11 cellular contexts compared by ENCODE assay signal in the genomic region with DNA sequence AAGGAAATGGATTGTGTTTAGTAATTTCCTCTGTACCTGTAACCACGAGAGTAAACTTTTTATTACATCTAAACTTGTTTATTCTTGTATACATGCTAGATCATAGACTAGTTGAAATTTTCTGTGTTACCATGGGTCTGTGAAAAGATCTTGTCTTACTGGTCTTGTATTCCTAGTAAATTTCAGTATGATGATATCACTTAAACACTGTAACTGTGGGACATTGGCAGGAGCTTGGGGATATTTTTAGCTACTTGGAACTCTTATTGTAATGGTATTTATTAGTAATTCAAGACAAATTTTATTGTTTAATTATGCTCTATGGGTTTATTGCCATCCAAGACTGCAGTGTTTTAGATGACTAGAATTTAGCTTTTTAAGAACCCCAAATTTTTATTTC. TPM values are rescaled to one million over a fixed set of nuclear protein-coding genes. Genes with fewer than 3 reads are reported as not detected.
DNase-seq lines count a peak whose midpoint lies in the region; ATAC-seq, FAIRE-seq and TF ChIP-seq lines count a peak whose summit lies in the region.
"Had no signal": no experiment of that assay in that cellular context is flagged by ENCODE, and none has a peak within 500 bp of the region (broad histone marks: within the 10 kb centered on the region; RNA-seq: fewer than 3 reads in every experiment).

No MANE protein-coding gene starts in this region.

- H3K27ac ChIP-seq in suprapubic skin (no peak overlapping the region), HepG2 (ENCODE audit: extremely low read length, insufficient read depth, low read length) (no peak overlapping the region)

- BruUV-seq in HepG2 (replicated peaks; lab: Mats Ljungman, UMichigan) = no TSS peak

- TF ChIP-seq CTCF in fibroblast of pulmonary artery (IDR thresholded peaks at IDR 0.05; ENCODE audit: low read length, missing control alignments) = no peak
- no peak for TF ChIP-seq CTCF in suprapubic skin (IDR thresholded peaks at IDR 0.05)
- TF ChIP-seq CTCF in HepG2 (CRISPR knock-in tag; IDR thresholded peaks at IDR 0.05) = no peak

- in situ Hi-C loops in HepG2 (cut with HindIII; ENCODE audit: extremely low pct_ligation_motif_present, low pct_unique_long_range_greater_than_20kb) = no loop called here

- H3K4me3 ChIP-seq in adipocyte (ENCODE audit: low read length) = peak overlapping the region; percentile 16
- no peak overlapping the region for H3K4me3 ChIP-seq in fibroblast of pulmonary artery (replicated peaks; ENCODE audit: low read depth, low read length)
- H3K4me3 ChIP-seq in suprapubic skin = no peak overlapping the region
- no peak overlapping the region for H3K4me3 ChIP-seq in HepG2 (replicated peaks in 1 of 3; ENCODE audit: insufficient read depth in 1 of 3, low read depth in 2 of 3, low read length in 3 of 3)

- no peaks in the 10 kb centered on the region for H3K36me3 ChIP-seq in adipocyte (ENCODE audit: control insufficient read depth, insufficient read depth, low read length, severe bottlenecking)
- H3K36me3 ChIP-seq in suprapubic skin = no peaks in the 10 kb centered on the region
- H3K36me3 ChIP-seq in HepG2 (replicated peaks in 1 of 2; ENCODE audit: control insufficient read depth in 1 of 2, insufficient read depth in 2 of 2, low read length in 2 of 2) = peaks cover 2 to 27% of the 10 kb centered on the region in 2 experiments

- WGBS in suprapubic skin = 20% methylated on average over 1 of the region's 1 CpG
- 92% methylated on average over 1 of the region's 1 CpG for WGBS in HepG2 (ENCODE audit: low lambda C conversion rate)

- peak overlapping the region; percentile 37 for H3K27ac Mint-ChIP-seq in stimulated activated memory B cell treated with anti-CD40 and anti-IgM and Interleukin-4, amounts not matched to agents 10 μg/mL and 1 μg/mL and 100 μg/mL, for 72 hours

- H4K20me1 ChIP-seq in HepG2 (ENCODE audit: insufficient read depth, low read length) = no peaks in the 10 kb centered on the region

- no peak overlapping the region for H2AFZ ChIP-seq in HepG2 (ENCODE audit: low read length)

- no peak for TF ChIP-seq EP300 in suprapubic skin (IDR thresholded peaks at IDR 0.05)
- no peak for TF ChIP-seq EP300 in HepG2 (IDR thresholded peaks at IDR 0.05; ENCODE audit: low read depth in 2 of 2, low read length in 2 of 2)
- TF ChIP-seq EP300 in HepG2 (CRISPR knock-in tag; IDR thresholded peaks at IDR 0.05; ENCODE audit: borderline replicate concordance) = no peak

- H3K36me3 Mint-ChIP-seq in stimulated activated memory B cell treated with anti-CD40 and anti-IgM and Interleukin-4, amounts not matched to agents 10 μg/mL and 1 μg/mL and 100 μg/mL, for 72 hours = peaks cover 9% of the 10 kb centered on the region

- H3K4me1 ChIP-seq in adipocyte (ENCODE audit: control insufficient read depth, insufficient read depth, low read length) (peaks cover 24% of the 10 kb centered on the region), suprapubic skin (peaks cover 26% of the 10 kb centered on the region), HepG2 (ENCODE audit: insufficient read depth, low read length) (peaks cover 12% of the 10 kb centered on the region)

- no peak overlapping the region for H3K4me2 ChIP-seq in HepG2 (ENCODE audit: low read depth, low read length)

- no peaks in the 10 kb centered on the region for H3K9me3 Mint-ChIP-seq in stimulated activated memory B cell treated with anti-CD40 and anti-IgM and Interleukin-4, amounts not matched to agents 10 μg/mL and 1 μg/mL and 100 μg/mL, for 72 hours
- H3K9me3 Mint-ChIP-seq: activated T-cell treated with anti-CD3 and anti-CD28 coated beads, Interleukin-2, amount 50 U/mL, for 4 hours had no signal

- POLR2A ChIA-PET in HepG2 (lab: Yijun Ruan, JAX) = no interaction called here

- peaks cover 67% of the 10 kb centered on the region for H3K79me2 ChIP-seq in HepG2 (ENCODE audit: insufficient read depth, low read length)

- no peaks in the 10 kb centered on the region for H3K27me3 Mint-ChIP-seq in stimulated activated memory B cell treated with anti-CD40 and anti-IgM and Interleukin-4, amounts not matched to agents 10 μg/mL and 1 μg/mL and 100 μg/mL, for 72 hours

- H3K9me3 ChIP-seq in adipocyte (ENCODE audit: control insufficient read depth, low read length) (no peaks in the 10 kb centered on the region), suprapubic skin (no peaks in the 10 kb centered on the region), HepG2 (ENCODE audit: low read length) (no peaks in the 10 kb centered on the region)

- no peak for ATAC-seq in stimulated activated memory B cell treated with anti-CD40 and anti-IgM and Interleukin-4, amounts not matched to agents 10 μg/mL and 1 μg/mL and 100 μg/mL, for 72 hours
- ATAC-seq in HG03159 (IDR thresholded peaks at IDR 0.05; ENCODE audit: unreplicated experiment) (no peak), HepG2 (no peak)
- ATAC-seq: activated T-cell treated with anti-CD3 and anti-CD28 coated beads, Interleukin-2, amount 50 U/mL, for 4 hours had no signal

- CTCF ChIA-PET in HepG2 (lab: Yijun Ruan, JAX; ENCODE audit: low intra/inter-chr PET ratio, low total read pairs) = no interaction called here

- intact Hi-C loops in HepG2 (cut with micrococcal nuclease; ENCODE audit: unreplicated experiment) = no loop called here

- TF ChIP-seq POLR2A in suprapubic skin (IDR thresholded peaks at IDR 0.05) = no peak
- no peak for TF ChIP-seq POLR2A in HepG2 (IDR thresholded peaks at IDR 0.05; ENCODE audit: insufficient read depth in 1 of 2, low read depth in 2 of 2, low read length in 2 of 2)

- no peak overlapping the region for H3K9ac ChIP-seq in adipocyte (ENCODE audit: low read length)
- no peak overlapping the region for H3K9ac ChIP-seq in HepG2 (ENCODE audit: insufficient read depth, low read depth, low read length)

- peaks cover 48% of the 10 kb centered on the region for H3K4me1 Mint-ChIP-seq in stimulated activated memory B cell treated with anti-CD40 and anti-IgM and Interleukin-4, amounts not matched to agents 10 μg/mL and 1 μg/mL and 100 μg/mL, for 72 hours

- H3K27me3 ChIP-seq in adipocyte (replicated peaks; ENCODE audit: control insufficient read depth, insufficient read depth, low read length) (no peaks in the 10 kb centered on the region), suprapubic skin (no peaks in the 10 kb centered on the region), HepG2 (ENCODE audit: control insufficient read depth in 1 of 2, insufficient read depth in 2 of 2, low read length in 2 of 2) (no peaks in the 10 kb centered on the region)

- DNase-seq in GM04504 (ENCODE audit: low read depth) = peak; percentile 46
- peak; percentile 54 for DNase-seq in adipocyte (ENCODE audit: low read depth)
- peak; percentile 68 for DNase-seq in fibroblast of pulmonary artery (ENCODE audit: low read depth)
- DNase-seq in suprapubic skin (ENCODE audit: low spot score in 2 of 2) = no peak
- no peak for DNase-seq in HepG2 (ENCODE audit: low spot score)
- DNase-seq: activated T-cell treated with anti-CD3 and anti-CD28 coated beads, Interleukin-2, amount 50 U/mL, for 4 hours; NCI-H524 treated with DMSO at 0.1 percent for 48 hours; SIG-M5 had no signal

- no peak for FAIRE-seq in HepG2 (lab: Jason Lieb, UNC)
- FAIRE-seq: small intestine had no signal

- TF ChIP-seq RAD21 in HepG2 (CRISPR knock-in tag; IDR thresholded peaks at IDR 0.05) = no peak

- H3K4me3 Mint-ChIP-seq in stimulated activated memory B cell treated with anti-CD40 and anti-IgM and Interleukin-4, amounts not matched to agents 10 μg/mL and 1 μg/mL and 100 μg/mL, for 72 hours = no peak overlapping the region
- H3K4me3 Mint-ChIP-seq: activated T-cell treated with anti-CD3 and anti-CD28 coated beads, Interleukin-2, amount 50 U/mL, for 4 hours had no signal

TF ChIP-seq in HepG2, 621 proteins besides CTCF, POLR2A, EP300 and RAD21 (continues in another document):
- TF ChIP-seq, protein P1, sequence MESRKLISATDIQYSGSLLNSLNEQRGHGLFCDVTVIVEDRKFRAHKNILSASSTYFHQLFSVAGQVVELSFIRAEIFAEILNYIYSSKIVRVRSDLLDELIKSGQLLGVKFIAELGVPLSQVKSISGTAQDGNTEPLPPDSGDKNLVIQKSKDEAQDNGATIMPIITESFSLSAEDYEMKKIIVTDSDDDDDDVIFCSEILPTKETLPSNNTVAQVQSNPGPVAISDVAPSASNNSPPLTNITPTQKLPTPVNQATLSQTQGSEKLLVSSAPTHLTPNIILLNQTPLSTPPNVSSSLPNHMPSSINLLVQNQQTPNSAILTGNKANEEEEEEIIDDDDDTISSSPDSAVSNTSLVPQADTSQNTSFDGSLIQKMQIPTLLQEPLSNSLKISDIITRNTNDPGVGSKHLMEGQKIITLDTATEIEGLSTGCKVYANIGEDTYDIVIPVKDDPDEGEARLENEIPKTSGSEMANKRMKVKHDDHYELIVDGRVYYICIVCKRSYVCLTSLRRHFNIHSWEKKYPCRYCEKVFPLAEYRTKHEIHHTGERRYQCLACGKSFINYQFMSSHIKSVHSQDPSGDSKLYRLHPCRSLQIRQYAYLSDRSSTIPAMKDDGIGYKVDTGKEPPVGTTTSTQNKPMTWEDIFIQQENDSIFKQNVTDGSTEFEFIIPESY (CRISPR knock-in tag; IDR thresholded peaks at IDR 0.05) = no peak
- no peak for TF ChIP-seq PTBP1 (IDR thresholded peaks at IDR 0.05; ENCODE audit: low read depth, low read length, poor library complexity, severe bottlenecking)

RNA-seq across cellular contexts. Expression of gene TULP4, which starts 25.9 kb away (rescaled TPM):
- total RNA-seq in suprapubic skin (100 to 1,000 TPM; 123 to 156 (median 132) TPM), HepG2 (2016; rRNA removed; fragmentation: Illumina TruSeq; extraction: Trizol) (122 and 143 TPM in 2 replicates)
- total RNA-seq in HepG2 (2016; cell fraction: cytosol; rRNA removed; fragmentation: Illumina TruSeq; extraction: Trizol; ENCODE audit: low read depth) = 244 and 275 TPM in 2 replicates
- total RNA-seq in HepG2 (2016; cell fraction: insoluble cytoplasmic fraction; rRNA removed; fragmentation: Illumina TruSeq; extraction: Trizol) = 121 and 124 TPM in 2 replicates
- total RNA-seq in HepG2 (2016; cell fraction: membrane; rRNA removed; fragmentation: Illumina TruSeq; extraction: Trizol) = 358 and 486 TPM in 2 replicates
- 96.8 and 105 TPM in 2 replicates for total RNA-seq in HepG2 (2016; cell fraction: nucleus; rRNA removed; fragmentation: Illumina TruSeq; extraction: Trizol)
- polyA plus RNA-seq in HepG2 (2011; rRNA removed) = 19.1 and 21.1 TPM in 2 replicates
- 9.7 and 14.3 TPM in 2 replicates for polyA plus RNA-seq in HepG2 (2011; cell fraction: cytosol; rRNA removed)
- 37.4 and 38.9 TPM in 2 replicates for polyA plus RNA-seq in HepG2 (2011; cell fraction: nucleus; rRNA removed)
- polyA plus RNA-seq in HepG2 (2012) = 13.6 and 14.1 TPM in 2 replicates
- polyA plus RNA-seq in HepG2 (2016; cell fraction: cytosol; fragmentation: Illumina TruSeq; extraction: Trizol; ENCODE audit: low read depth) = 1.3 and 1.7 TPM in 2 replicates
- polyA plus RNA-seq in HepG2 (2016; cell fraction: insoluble cytoplasmic fraction; fragmentation: Illumina TruSeq; extraction: Trizol; ENCODE audit: low read depth) = 8.7 and 9.3 TPM in 2 replicates
- 2.5 and 3.1 TPM in 2 replicates for polyA plus RNA-seq in HepG2 (2016; cell fraction: membrane; fragmentation: Illumina TruSeq; extraction: Trizol; ENCODE audit: low read depth)
- 17.9 and 19.4 TPM in 2 replicates for polyA plus RNA-seq in HepG2 (2016; cell fraction: nucleus; fragmentation: Illumina TruSeq; extraction: Trizol; ENCODE audit: insufficient read depth, low read depth)
- 41.3 and 139 TPM in 2 replicates for polyA minus RNA-seq in HepG2 (2011; rRNA and poly(A)+ RNA removed; ENCODE audit: low replicate concordance)
- polyA minus RNA-seq in HepG2 (2011; cell fraction: cytosol; rRNA and poly(A)+ RNA removed) = 105 and 136 TPM in 2 replicates
- 153 and 181 TPM in 2 replicates for polyA minus RNA-seq in HepG2 (2011; cell fraction: nucleus; rRNA and poly(A)+ RNA removed)

Comparison
In these comparisons a context has a peak if more than half of its experiments do, and no peak if none do; other contexts are left out.
1. DNase-seq: peak in GM04504 (single experiment), adipocyte (single experiment) and fibroblast of pulmonary artery (single experiment); none in suprapubic skin (0 of 2) and HepG2 (single experiment).